In genomic region chr18:76686737-76687231, GRCh38 we compare ENCODE assay signal across 8 cellular contexts.
DNase-seq lines count a peak whose midpoint lies in the region; ATAC-seq and TF ChIP-seq lines count a peak whose summit lies in the region.

No MANE protein-coding gene starts in this region.

- no peaks in the 10 kb centered on the region for H3K9me3 ChIP-seq in PC-9 (ENCODE audit: insufficient read depth, low read depth)
- H3K9me3 ChIP-seq in effector memory CD4-positive, alpha-beta T cell (ENCODE audit: control insufficient read depth, low read length): no peaks in the 10 kb centered on the region

- no peak overlapping the region for H2AFZ ChIP-seq in PC-9

- H3K27ac ChIP-seq in PC-9 (peak overlapping the region; percentile 23), brain microvascular endothelial cell (no peak overlapping the region)
- H3K27ac ChIP-seq in effector memory CD4-positive, alpha-beta T cell (ENCODE audit: insufficient read depth, low read length, poor library complexity, severe bottlenecking): no peak overlapping the region

- H3K4me3 ChIP-seq in PC-9 (peak overlapping the region; percentile 1; the same call in 1 of the 2 replicates), brain microvascular endothelial cell (ENCODE audit: low read depth, low read length) (no peak overlapping the region)
- H3K4me3 ChIP-seq in effector memory CD4-positive, alpha-beta T cell (ENCODE audit: insufficient read depth, low read depth, low read length, poor library complexity, severe bottlenecking): no peak overlapping the region

- intact Hi-C loops in PC-9 (cut with micrococcal nuclease; ENCODE audit: unreplicated experiment): loop anchor here (2.0 to 5.0 kb wide), 2 partner anchors 194 to 288 kb away; no protein-coding TSS in a partner anchor

- no peaks in the 10 kb centered on the region for H3K36me3 Mint-ChIP-seq in immature natural killer cell
- no peaks in the 10 kb centered on the region for H3K36me3 Mint-ChIP-seq in stimulated activated effector memory CD8-positive, alpha-beta T cell treated with anti-CD3 and anti-CD28 coated beads, Interleukin-12 subunit alpha, Interleukin-12 subunit beta, amount 100 ng/mL, for 72 hours

- peak overlapping the region; percentile 52 for H3K4me2 ChIP-seq in PC-9

- peaks cover 0 to 13% (median 12%) of the 10 kb centered on the region in 3 donors for H3K27me3 Mint-ChIP-seq in immature natural killer cell (ENCODE audit: low read depth in 3 of 3)

- peak overlapping the region in 3 of 5 donors; percentile 3 to 60 (median 33) for H3K4me3 Mint-ChIP-seq in immature natural killer cell
- peak overlapping the region; percentile 42 for H3K4me3 Mint-ChIP-seq in stimulated activated effector memory CD8-positive, alpha-beta T cell treated with anti-CD3 and anti-CD28 coated beads, Interleukin-12 subunit alpha, Interleukin-12 subunit beta, amount 100 ng/mL, for 72 hours

- H3K79me2 ChIP-seq in PC-9 (ENCODE audit: low read depth): no peaks in the 10 kb centered on the region

- no peaks in the 10 kb centered on the region for H3K9me2 ChIP-seq in PC-9 (ENCODE audit: insufficient read depth)

- TF ChIP-seq CTCF in PC-9 (conservative IDR thresholded peaks at IDR 0.05): peak; percentile 79
- TF ChIP-seq CTCF in brain microvascular endothelial cell (IDR thresholded peaks at IDR 0.05; ENCODE audit: low read depth, low read length, missing control alignments): peak; percentile 85

- POLR2A ChIA-PET in PC-9 (lab: Charles Lee; ENCODE audit: unreplicated experiment): no interaction called here

- no peaks in the 10 kb centered on the region for H3F3A ChIP-seq in PC-9 (ENCODE audit: insufficient read depth, low read depth)

- CTCF ChIA-PET in PC-9 (lab: Charles Lee): interaction anchor here (0.6 to 0.7 kb wide), 4 partner anchors 11 to 275 kb away, joined by 3 to 5 read pairs (median 4); no protein-coding TSS in a partner anchor

- peaks cover 6 to 7% of the 10 kb centered on the region in 2 donors for H3K4me1 Mint-ChIP-seq in immature natural killer cell
- peaks cover 28% of the 10 kb centered on the region for H3K4me1 Mint-ChIP-seq in stimulated activated effector memory CD8-positive, alpha-beta T cell treated with anti-CD3 and anti-CD28 coated beads, Interleukin-12 subunit alpha, Interleukin-12 subunit beta, amount 100 ng/mL, for 72 hours

- in situ Hi-C loops in brain microvascular endothelial cell (cut with HindIII; ENCODE audit: low pct_ligation_motif_present, low sequenced_read_pairs): no loop called here

- peaks cover 31% of the 10 kb centered on the region for H3K27me3 ChIP-seq in PC-9 (ENCODE audit: insufficient read depth, low read depth)
- H3K27me3 ChIP-seq in brain microvascular endothelial cell (replicated peaks): peaks cover 4% of the 10 kb centered on the region
- H3K27me3 ChIP-seq in effector memory CD4-positive, alpha-beta T cell (replicated peaks; ENCODE audit: control insufficient read depth, insufficient read depth, low read length, poor library complexity, severe bottlenecking): no peaks in the 10 kb centered on the region

- H3K9me3 Mint-ChIP-seq in immature natural killer cell: no peaks in the 10 kb centered on the region
- no peaks in the 10 kb centered on the region for H3K9me3 Mint-ChIP-seq in stimulated activated effector memory CD8-positive, alpha-beta T cell treated with anti-CD3 and anti-CD28 coated beads, Interleukin-12 subunit alpha, Interleukin-12 subunit beta, amount 100 ng/mL, for 72 hours

- no TSS peak for BruUV-seq in PC-9 (replicated peaks; lab: Mats Ljungman, UMichigan)

- H3K27ac Mint-ChIP-seq in immature natural killer cell: peak overlapping the region in 4 of 6 donors; percentile 15 to 89 (median 79)
- peak overlapping the region; percentile 56 for H3K27ac Mint-ChIP-seq in stimulated activated effector memory CD8-positive, alpha-beta T cell treated with anti-CD3 and anti-CD28 coated beads, Interleukin-12 subunit alpha, Interleukin-12 subunit beta, amount 100 ng/mL, for 72 hours

- H4K20me1 ChIP-seq in PC-9 (ENCODE audit: insufficient read depth): no peaks in the 10 kb centered on the region

- DNase-seq in Daoy (ENCODE audit: low read depth) (peak; percentile 46), KG1 (lab: John Stamatoyannopoulos, UW) (peak; percentile 14), PC-9 (peak; percentile 26 to 48), brain microvascular endothelial cell (peak; percentile 59), immature natural killer cell (peak; percentile 8 to 48 (median 8))
- DNase-seq in stimulated activated effector memory CD8-positive, alpha-beta T cell treated with anti-CD3 and anti-CD28 coated beads, Interleukin-12 subunit alpha, Interleukin-12 subunit beta, amount 100 ng/mL, for 72 hours (ENCODE audit: low spot score in 2 of 2): no peak
- DNase-seq in effector memory CD4-positive, alpha-beta T cell: no peak

- peak; percentile 65 for ATAC-seq in GM21381 (IDR thresholded peaks at IDR 0.05; ENCODE audit: unreplicated experiment)
- ATAC-seq in stimulated activated effector memory CD8-positive, alpha-beta T cell treated with anti-CD3 and anti-CD28 coated beads, Interleukin-12 subunit alpha, Interleukin-12 subunit beta, amount 100 ng/mL, for 72 hours: peak; percentile 69

- H3K36me3 ChIP-seq in PC-9 (ENCODE audit: low read depth) (no peaks in the 10 kb centered on the region), brain microvascular endothelial cell (replicated peaks) (no peaks in the 10 kb centered on the region)
- H3K36me3 ChIP-seq in effector memory CD4-positive, alpha-beta T cell (ENCODE audit: control insufficient read depth, insufficient read depth, low read length): no peaks in the 10 kb centered on the region

- H3K4me1 ChIP-seq in PC-9 (replicated peaks; ENCODE audit: insufficient read depth): peaks cover 13% of the 10 kb centered on the region
- no peaks in the 10 kb centered on the region for H3K4me1 ChIP-seq in effector memory CD4-positive, alpha-beta T cell (ENCODE audit: control insufficient read depth, insufficient read depth, low read length, poor library complexity, severe bottlenecking)

Comparison
In these comparisons a context has a peak if more than half of its experiments do, and no peak if none do; other contexts are left out.
1. DNase-seq: peak in Daoy (single experiment), KG1 (single experiment), PC-9 (2 of 2), brain microvascular endothelial cell (single experiment) and immature natural killer cell (3 of 3); none in stimulated activated effector memory CD8-positive, alpha-beta T cell treated with anti-CD3 and anti-CD28 coated beads, Interleukin-12 subunit alpha, Interleukin-12 subunit beta, amount 100 ng/mL, for 72 hours (0 of 2) and effector memory CD4-positive, alpha-beta T cell (0 of 3).